11 cellular contexts compared by ENCODE assay signal in genomic region chr2:47079515-47080412, GRCh38.
DNase-seq lines count a peak whose midpoint lies in the region; ATAC-seq and TF ChIP-seq lines count a peak whose summit lies in the region.
"Had no signal": no experiment of that assay in that cellular context is flagged by ENCODE, and none has a peak within 500 bp of the region (broad histone marks: within the 10 kb centered on the region; RNA-seq: fewer than 3 reads in every experiment).

No MANE protein-coding gene starts in this region.

- H3K4me3 ChIP-seq in Panc1 (ENCODE audit: low read depth in 2 of 2, low read length in 2 of 2): no peak overlapping the region
- no peak overlapping the region for H3K4me3 ChIP-seq in trophoblast cell (ENCODE audit: low read depth, low read length)

- no peak overlapping the region for H3K14ac ChIP-seq in trophoblast cell (ENCODE audit: low read length)

- peak overlapping the region; percentile 5 for H2BK12ac ChIP-seq in trophoblast cell (ENCODE audit: low read length)

- H3K23ac ChIP-seq in trophoblast cell (ENCODE audit: low read length): no peak overlapping the region

- intact Hi-C loops in Panc1 (cut with micrococcal nuclease; ENCODE audit: unreplicated experiment) (no loop called here), left ventricle myocardium superior (cut with micrococcal nuclease) (no loop called here)

- DNase-seq in Ammon's horn (ENCODE audit: low spot score): peak; percentile 76
- DNase-seq in Panc1 (ENCODE audit: low read depth, low spot score): no peak
- peak; percentile 52 for DNase-seq in left ventricle myocardium superior
- no peak for DNase-seq in trophoblast cell
- DNase-seq in erythroblast (lab: John Stamatoyannopoulos, UW): no peak
- DNase-seq: activated CD4-positive, alpha-beta T cell treated with anti-CD3 and anti-CD28 coated beads for 1 hour; activated naive CD8-positive, alpha-beta T cell treated with anti-CD3 and anti-CD28 coated beads for 36 hours; NCI-H2029 treated with DMSO at 0.1 percent for 48 hours had no signal

- no peak overlapping the region for H2BK5ac ChIP-seq in trophoblast cell (ENCODE audit: low read depth, low read length, poor library complexity)

- no peak for TF ChIP-seq CTCF in Panc1 (IDR thresholded peaks at IDR 0.05)

- H3K4me1 ChIP-seq in Panc1 (ENCODE audit: control insufficient read depth, insufficient read depth, low read length) (peaks cover 34% of the 10 kb centered on the region), trophoblast cell (ENCODE audit: control insufficient read depth in 1 of 2, insufficient read depth in 2 of 2, low read length in 2 of 2) (peaks cover 27 to 35% of the 10 kb centered on the region in 2 experiments)

- no peak overlapping the region for H4K8ac ChIP-seq in trophoblast cell (ENCODE audit: low read depth, low read length)

- no peak overlapping the region for H3K4ac ChIP-seq in trophoblast cell (ENCODE audit: low read depth, low read length)

- H3K9ac ChIP-seq in trophoblast cell (ENCODE audit: low read length): no peak overlapping the region

- POLR2A ChIA-PET in Panc1 (lab: Charles Lee): no interaction called here

- peak overlapping the region; percentile 64 for H4K91ac ChIP-seq in trophoblast cell (ENCODE audit: low read depth, low read length)

- peaks cover 43% of the 10 kb centered on the region for H3K79me1 ChIP-seq in trophoblast cell (ENCODE audit: low read length)

- H3K27ac ChIP-seq in Panc1 (ENCODE audit: low read length): 0 out of 2 replicates have a peak overlapping the region, but pooled peaks have one; percentile 34
- H3K27ac ChIP-seq in trophoblast cell (ENCODE audit: low read depth, low read length): no peak overlapping the region

- no peak overlapping the region for H3K4me2 ChIP-seq in trophoblast cell (ENCODE audit: low read length)

- H2AK5ac ChIP-seq in trophoblast cell (ENCODE audit: low read length): peak overlapping the region; percentile 42

- ATAC-seq in Panc1 (no peak), left ventricle myocardium superior (peak; percentile 57), GM21423 (IDR thresholded peaks at IDR 0.05; ENCODE audit: unreplicated experiment) (no peak), GM19452 (IDR thresholded peaks at IDR 0.05; ENCODE audit: unreplicated experiment) (no peak), HG03095 (IDR thresholded peaks at IDR 0.05; ENCODE audit: unreplicated experiment) (no peak)

- H3K18ac ChIP-seq in trophoblast cell (ENCODE audit: low read length): peak overlapping the region; percentile 13

- WGBS in trophoblast cell (ENCODE audit: extremely low coverage, insufficient coverage, insufficient read length): no CpG with 5 or more reads among the region's 11 CpGs

- H3K27me3 ChIP-seq in Panc1 (ENCODE audit: control insufficient read depth, insufficient read depth, low read length): no peaks in the 10 kb centered on the region
- no peaks in the 10 kb centered on the region for H3K27me3 ChIP-seq in trophoblast cell (ENCODE audit: insufficient read depth, low read length)

- H3K79me2 ChIP-seq in trophoblast cell (ENCODE audit: control insufficient read depth, insufficient read depth, low read length, poor library complexity): peaks cover 12% of the 10 kb centered on the region

- in situ Hi-C loops in Panc1 (cut with HindIII; ENCODE audit: low pct_unique_long_range_greater_than_20kb, low sequenced_read_pairs): no loop called here

- no peak for TF ChIP-seq POLR2A in erythroblast (IDR thresholded peaks at IDR 0.05; ENCODE audit: low read length)

- no peak overlapping the region for H2BK120ac ChIP-seq in trophoblast cell (ENCODE audit: insufficient read depth, low read length, poor library complexity)

- H4K12ac ChIP-seq in trophoblast cell (ENCODE audit: low read depth, low read length): no peak overlapping the region

- CTCF ChIA-PET in Panc1 (lab: Charles Lee): interaction anchor here (1.0 kb wide), 1 partner anchor 92 kb away, joined by 3 read pairs; no protein-coding TSS in a partner anchor

- H3K36me3 ChIP-seq in Panc1 (ENCODE audit: control insufficient read depth, insufficient read depth, low read length): no peaks in the 10 kb centered on the region
- H3K36me3 ChIP-seq in trophoblast cell (ENCODE audit: control insufficient read depth in 1 of 2, insufficient read depth in 2 of 2, low read length in 2 of 2): no peaks in the 10 kb centered on the region

- no peaks in the 10 kb centered on the region for H3K9me3 ChIP-seq in Panc1 (ENCODE audit: control insufficient read depth, insufficient read depth, low read depth, low read length)
- H3K9me3 ChIP-seq in trophoblast cell (ENCODE audit: insufficient read depth, low read depth, low read length): no peaks in the 10 kb centered on the region

- H2AFZ ChIP-seq in trophoblast cell (ENCODE audit: insufficient read depth, low read length, poor library complexity): no peak overlapping the region

- BruUV-seq in Panc1 (replicated peaks; lab: Mats Ljungman, UMichigan): no TSS peak

Comparison
In these comparisons a context has a peak if more than half of its experiments do, and no peak if none do; other contexts are left out.
1. DNase-seq: peak in Ammon's horn (single experiment) and left ventricle myocardium superior (single experiment); none in Panc1 (single experiment), trophoblast cell (0 of 2) and erythroblast (0 of 2).